In the genomic region with DNA sequence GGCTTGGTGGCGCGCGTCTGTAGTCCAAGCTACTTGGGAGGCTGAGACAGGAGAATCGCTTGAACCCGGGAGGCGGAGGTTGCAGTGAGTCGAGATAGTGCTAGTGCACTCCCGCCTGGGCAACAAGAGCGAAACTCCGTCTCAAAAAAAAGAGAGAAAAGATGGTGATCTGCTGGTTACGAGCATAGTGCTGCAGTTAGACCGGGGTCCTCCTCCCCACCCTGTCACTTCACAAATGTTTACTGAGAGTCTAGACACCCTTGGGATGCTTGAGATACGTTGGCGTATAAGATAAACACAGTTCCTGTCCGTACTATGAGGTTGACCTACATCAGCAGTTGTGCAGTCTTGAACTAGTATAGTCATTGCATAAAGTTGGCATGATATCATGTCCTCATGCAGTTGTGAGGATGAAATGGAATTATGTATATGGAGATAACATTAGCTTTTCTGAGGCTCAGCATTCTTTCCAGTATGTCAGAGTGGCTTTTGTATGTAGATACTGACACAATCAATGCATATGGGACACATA, we compare ENCODE assay signal across 8 cellular contexts. TPM values are rescaled to one million over a fixed set of nuclear protein-coding genes. Genes with fewer than 3 reads are reported as not detected.
DNase-seq lines count a peak whose midpoint lies in the region; ATAC-seq and TF ChIP-seq lines count a peak whose summit lies in the region.

No MANE protein-coding gene starts in this region.

- in situ Hi-C loops in brain microvascular endothelial cell (cut with HindIII; ENCODE audit: low pct_ligation_motif_present, low sequenced_read_pairs) (no loop called here), GM13977 (cut with MboI; ENCODE audit: low pct_unique_long_range_greater_than_20kb, low sequenced_read_pairs, unreplicated experiment) (no loop called here)

- no peaks in the 10 kb centered on the region for H3K9me3 Mint-ChIP-seq in memory B cell

- H3K27ac ChIP-seq in heart left ventricle (peak overlapping the region in 11 of 12 donors; percentile 85 to 96 (median 89)), brain microvascular endothelial cell (peak overlapping the region; percentile 89), vagina (peak overlapping the region; percentile 90)

- H3K27me3 Mint-ChIP-seq in memory B cell, result no peaks in the 10 kb centered on the region

- ATAC-seq in heart left ventricle (no peak), memory B cell (ENCODE audit: low read depth) (no peak), GM18873 (IDR thresholded peaks at IDR 0.05; ENCODE audit: low FRiP score, unreplicated experiment) (no peak)

- H3K4me1 ChIP-seq in heart left ventricle, result peaks cover 8 to 31% (median 26%) of the 10 kb centered on the region in 12 donors
- H3K4me1 ChIP-seq in vagina, result peaks cover 36% of the 10 kb centered on the region

- H3K9me3 ChIP-seq in heart left ventricle (no peaks in the 10 kb centered on the region), vagina (no peaks in the 10 kb centered on the region)

- peak overlapping the region; percentile 97 for H3K4me3 Mint-ChIP-seq in memory B cell

- TF ChIP-seq POLR2A in heart left ventricle (IDR thresholded peaks at IDR 0.05), result no peak
- TF ChIP-seq POLR2A in vagina (IDR thresholded peaks at IDR 0.05), result no peak

- TF ChIP-seq CTCF in heart left ventricle (IDR thresholded peaks at IDR 0.05) (no peak), brain microvascular endothelial cell (IDR thresholded peaks at IDR 0.05; ENCODE audit: low read depth, low read length, missing control alignments) (no peak), vagina (IDR thresholded peaks at IDR 0.05) (no peak), GM13977 (IDR thresholded peaks at IDR 0.05; ENCODE audit: extremely low read depth, insufficient read depth, missing control alignments) (no peak)

- H3K36me3 ChIP-seq in heart left ventricle, result peaks cover 0 to 25% (median 14%) of the 10 kb centered on the region in 9 donors
- H3K36me3 ChIP-seq in brain microvascular endothelial cell (replicated peaks), result peaks cover 11% of the 10 kb centered on the region
- H3K36me3 ChIP-seq in vagina, result peaks cover 0 to 6% of the 10 kb centered on the region in 2 donors

- DNase-seq in heart left ventricle (no peak), cardiac septum (ENCODE audit: low spot score) (no peak), brain microvascular endothelial cell (peak; percentile 12), memory B cell (ENCODE audit: low spot score in 2 of 2) (no peak), vagina (ENCODE audit: extremely low spot score in 2 of 2) (no peak), iPS-NIHi7 (ENCODE audit: extremely low spot score) (no peak), GM13977 (ENCODE audit: low spot score) (no peak)

- H3K27ac Mint-ChIP-seq in memory B cell, result peak overlapping the region; percentile 95

- peak overlapping the region; percentile 68 to 97 (median 80) for H3K4me3 ChIP-seq in heart left ventricle
- peak overlapping the region; percentile 77 for H3K4me3 ChIP-seq in brain microvascular endothelial cell (ENCODE audit: low read depth, low read length)
- peak overlapping the region; percentile 84 to 92 for H3K4me3 ChIP-seq in vagina

- H3K27me3 ChIP-seq in heart left ventricle (no peaks in the 10 kb centered on the region), brain microvascular endothelial cell (replicated peaks) (no peaks in the 10 kb centered on the region), vagina (no peaks in the 10 kb centered on the region)

- intact Hi-C loops in heart left ventricle (cut with DNase I) (no loop called here), cardiac septum (cut with DNase I) (loop anchor here (2.0 kb wide), 1 partner anchor 88 kb away; the partner anchor contains the start of gene ATXN2), vagina (cut with DNase I) (loop anchor here (10.0 kb wide), 1 partner anchor 292 kb away; no protein-coding TSS in a partner anchor)

- WGBS in heart left ventricle, 4 donors, result 12 to 20% (median 15%) methylated on average over 15 of the region's 15 CpGs

- H3K36me3 Mint-ChIP-seq in memory B cell, result peaks cover 6% of the 10 kb centered on the region

- peaks cover 27% of the 10 kb centered on the region for H3K4me1 Mint-ChIP-seq in memory B cell

RNA-seq across cellular contexts. Expression of gene ACAD10, which starts 0.8 kb away (rescaled TPM):
- total RNA-seq in heart left ventricle (10 to 100 TPM; 18.0 to 46.0 (median 28.6) TPM), cardiac septum (30.8 TPM), vagina (26.5 TPM)
- 10 to 100 TPM; 10.7 to 26.4 TPM for polyA plus RNA-seq in heart left ventricle

RNA-seq across cellular contexts. Expression of gene BRAP, which starts 0.9 kb away (rescaled TPM):
- total RNA-seq in heart left ventricle (10 to 100 TPM; 12.1 to 19.7 (median 15.9) TPM), cardiac septum (13.9 TPM), vagina (14.0 TPM)
- polyA plus RNA-seq in heart left ventricle, result 10 to 100 TPM in 1 of 2 donors, 1 to 10 TPM in 1; 6.7 to 10.2 TPM

Comparison
In these comparisons a context has a peak if more than half of its experiments do, and no peak if none do; other contexts are left out.
1. intact Hi-C loops: an anchor here in cardiac septum (2.0 kb wide) and vagina (10.0 kb wide); none called in heart left ventricle.